In the genomic region with DNA sequence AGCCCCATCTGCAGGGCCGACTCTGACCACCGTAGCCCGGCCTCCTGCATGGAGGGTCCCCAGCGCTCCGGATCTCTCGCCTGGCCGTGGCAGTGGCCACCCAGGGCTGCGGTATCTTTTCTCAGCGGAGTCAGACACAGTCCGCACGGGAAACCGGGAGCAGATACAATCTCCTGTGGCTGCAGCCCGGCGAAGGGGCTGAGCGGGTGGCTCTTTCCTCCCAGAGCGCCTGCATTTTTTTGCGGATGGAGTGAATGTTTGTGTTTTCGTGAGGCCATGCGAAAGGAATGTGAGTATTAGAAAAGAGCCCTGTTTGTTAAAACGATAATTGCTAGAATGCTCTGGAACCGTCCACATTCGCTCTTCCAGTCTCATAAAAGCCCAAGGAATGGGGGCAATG, we compare ENCODE assay signal across 1 cellular context.
TF ChIP-seq lines count a peak whose summit lies in the region.

No MANE protein-coding gene starts in this region.

TF ChIP-seq in H1, 55 proteins besides CTCF, POLR2A, EP300 and RAD21:
- TF ChIP-seq HDAC2 (IDR thresholded peaks at IDR 0.05; ENCODE audit: borderline replicate concordance in 1 of 2, low read depth in 2 of 2, low read length in 2 of 2) (no peak), JUND (IDR thresholded peaks at IDR 0.05; ENCODE audit: low read length) (no peak), KDM5A (IDR thresholded peaks at IDR 0.05; ENCODE audit: low read length) (no peak), TAF1 (IDR thresholded peaks at IDR 0.05; ENCODE audit: low read depth, low read length) (no peak), HDAC6 (IDR thresholded peaks at IDR 0.05; ENCODE audit: low read depth, low read length) (no peak), NRF1 (IDR thresholded peaks at IDR 0.05; ENCODE audit: low read depth, low read length) (no peak), RXRA (IDR thresholded peaks at IDR 0.05; ENCODE audit: insufficient read depth, low read depth, low read length) (no peak), POU5F1 (IDR thresholded peaks at IDR 0.05; ENCODE audit: low read depth, low read length) (no peak), EZH2 (IDR thresholded peaks at IDR 0.05; ENCODE audit: low read depth, low read length, severe bottlenecking) (no peak), EGR1 (IDR thresholded peaks at IDR 0.05; ENCODE audit: borderline replicate concordance, low read depth, low read length) (no peak), GTF2F1 (IDR thresholded peaks at IDR 0.05; ENCODE audit: borderline replicate concordance, low read depth, low read length) (no peak), TEAD4 (IDR thresholded peaks at IDR 0.05; ENCODE audit: low read depth, low read length) (no peak), SAP30 (IDR thresholded peaks at IDR 0.05; ENCODE audit: insufficient read depth, insufficient replicate concordance, low read length) (no peak), YY1 (IDR thresholded peaks at IDR 0.05; ENCODE audit: low read depth, low read length) (no peak), BRCA1 (IDR thresholded peaks at IDR 0.05; ENCODE audit: low read depth, low read length) (no peak), BACH1 (IDR thresholded peaks at IDR 0.05; ENCODE audit: low read length) (no peak), POLR2AphosphoS5 (IDR thresholded peaks at IDR 0.05; ENCODE audit: low read depth, low read length) (no peak), KDM1A (IDR thresholded peaks at IDR 0.05; ENCODE audit: borderline replicate concordance, low read length) (no peak)
TF ChIP-seq in H1: peak in this region for 0.
